In genomic region chr22:31586137-31586920, GRCh38 we compare ENCODE assay signal across 12 cellular contexts.
DNase-seq lines count a peak whose midpoint lies in the region; ATAC-seq and TF ChIP-seq lines count a peak whose summit lies in the region.
"Had no signal": no experiment of that assay in that cellular context is flagged by ENCODE, and none has a peak within 500 bp of the region (broad histone marks: within the 10 kb centered on the region; RNA-seq: fewer than 3 reads in every experiment).

No MANE protein-coding gene starts in this region.

- H3K9me3 ChIP-seq in right atrium auricular region, result no peaks in the 10 kb centered on the region
- H3K9me3 ChIP-seq in thoracic aorta, result no peaks in the 10 kb centered on the region
- H3K9me3 ChIP-seq in HAP-1, result no peaks in the 10 kb centered on the region
- H3K9me3 ChIP-seq: colonic mucosa had no signal

- H3K4me1 Mint-ChIP-seq in activated naive CD8-positive, alpha-beta T cell treated with anti-CD3 and anti-CD28 coated beads, Interleukin-2, amount 50 U/mL, for 24 hours, result peaks cover 45% of the 10 kb centered on the region

- intact Hi-C loops in Right ventricle myocardium inferior (cut with DNase I), result no loop called here
- intact Hi-C loops in cardiac septum (cut with DNase I), result no loop called here

- H3K27me3 ChIP-seq in right atrium auricular region (no peaks in the 10 kb centered on the region), thoracic aorta (replicated peaks; ENCODE audit: insufficient read depth) (no peaks in the 10 kb centered on the region), HAP-1 (ENCODE audit: low read depth) (no peaks in the 10 kb centered on the region)
- H3K27me3 ChIP-seq: colonic mucosa had no signal

- H3K27me3 Mint-ChIP-seq in activated naive CD8-positive, alpha-beta T cell treated with anti-CD3 and anti-CD28 coated beads, Interleukin-2, amount 50 U/mL, for 24 hours, result no peaks in the 10 kb centered on the region
- H3K27me3 Mint-ChIP-seq: B cell had no signal

- H3K27ac ChIP-seq in right atrium auricular region (peak overlapping the region; percentile 29 to 42), thoracic aorta (peak overlapping the region; percentile 2 to 15)
- H3K27ac ChIP-seq: colonic mucosa had no signal

- in situ Hi-C loops in HAP-1 (cut with MboI; ENCODE audit: low sequenced_read_pairs), result no loop called here

- no peak overlapping the region for H3K4me3 ChIP-seq in right atrium auricular region
- H3K4me3 ChIP-seq in thoracic aorta, result no peak overlapping the region
- no peak overlapping the region for H3K4me3 ChIP-seq in HAP-1
- H3K4me3 ChIP-seq: colonic mucosa had no signal

- peak overlapping the region; percentile 75 for H3K27ac Mint-ChIP-seq in activated naive CD8-positive, alpha-beta T cell treated with anti-CD3 and anti-CD28 coated beads, Interleukin-2, amount 50 U/mL, for 24 hours
- H3K27ac Mint-ChIP-seq: B cell had no signal

- H3K36me3 Mint-ChIP-seq in activated naive CD8-positive, alpha-beta T cell treated with anti-CD3 and anti-CD28 coated beads, Interleukin-2, amount 50 U/mL, for 24 hours (ENCODE audit: low read depth), result peaks cover 67% of the 10 kb centered on the region

- H3K4me3 Mint-ChIP-seq in activated naive CD8-positive, alpha-beta T cell treated with anti-CD3 and anti-CD28 coated beads, Interleukin-2, amount 50 U/mL, for 24 hours, result no peak overlapping the region
- H3K4me3 Mint-ChIP-seq: B cell had no signal

- ATAC-seq in Right ventricle myocardium inferior (peak; percentile 28), thoracic aorta (ENCODE audit: insufficient number of reproducible peaks, low FRiP score, low read depth) (no peak), GM18861 (IDR thresholded peaks at IDR 0.05; ENCODE audit: unreplicated experiment) (no peak)
- ATAC-seq in activated naive CD8-positive, alpha-beta T cell treated with anti-CD3 and anti-CD28 coated beads, Interleukin-2, amount 50 U/mL, for 24 hours, result no peak

- H3K36me3 ChIP-seq in right atrium auricular region (peaks cover 17% of the 10 kb centered on the region), thoracic aorta (peaks cover 10% of the 10 kb centered on the region), HAP-1 (replicated peaks) (peaks cover 11% of the 10 kb centered on the region; the same call in 1 of the 2 replicates)
- H3K36me3 ChIP-seq: colonic mucosa had no signal

- H3K4me1 ChIP-seq in right atrium auricular region (no peaks in the 10 kb centered on the region), thoracic aorta (ENCODE audit: control insufficient read depth in 1 of 2, low read depth in 2 of 2) (peaks cover 9 to 27% of the 10 kb centered on the region in 2 donors), HAP-1 (no peaks in the 10 kb centered on the region)
- H3K4me1 ChIP-seq: colonic mucosa had no signal

- no peak for TF ChIP-seq CTCF in right atrium auricular region (IDR thresholded peaks at IDR 0.05)
- no peak for TF ChIP-seq CTCF in thoracic aorta (IDR thresholded peaks at IDR 0.05)

- H3K9me3 Mint-ChIP-seq in activated naive CD8-positive, alpha-beta T cell treated with anti-CD3 and anti-CD28 coated beads, Interleukin-2, amount 50 U/mL, for 24 hours, result no peaks in the 10 kb centered on the region

- DNase-seq in Right ventricle myocardium inferior (ENCODE audit: missing footprints) (no peak), cardiac septum (ENCODE audit: low spot score) (no peak), right atrium auricular region (ENCODE audit: low spot score) (peak; percentile 71), thoracic aorta (ENCODE audit: low spot score) (no peak), DMS53 treated with DMSO at 0.1 percent for 48 hours (lab: John Stamatoyannopoulos, UW; ENCODE audit: unreplicated experiment) (no peak), HAP-1 (ENCODE audit: low spot score in 2 of 2) (no peak)
- no peak for DNase-seq in activated naive CD8-positive, alpha-beta T cell treated with anti-CD3 and anti-CD28 coated beads, Interleukin-2, amount 50 U/mL, for 24 hours
- DNase-seq: activated CD4-positive, alpha-beta T cell treated with anti-CD3 and anti-CD28 coated beads, Interleukin-2, amount 50 U/mL, for 48 hours; colonic mucosa; SHP77 treated with DMSO at 0.1 percent for 48 hours had no signal
